9 cellular contexts compared by ENCODE assay signal in genomic region chr19:53037101-53038097, GRCh38. TPM values are rescaled to one million over a fixed set of nuclear protein-coding genes. Genes with fewer than 3 reads are reported as not detected.
DNase-seq lines count a peak whose midpoint lies in the region; ATAC-seq and TF ChIP-seq lines count a peak whose summit lies in the region.
"Had no signal": no experiment of that assay in that cellular context is flagged by ENCODE, and none has a peak within 500 bp of the region (broad histone marks: within the 10 kb centered on the region; RNA-seq: fewer than 3 reads in every experiment).

No MANE protein-coding gene starts in this region.

- H3K9me2 ChIP-seq in SK-N-SH, result no peaks in the 10 kb centered on the region

- H3K4me3 ChIP-seq in SK-N-SH (ENCODE audit: low read depth in 2 of 2, low read length in 1 of 2) (peak overlapping the region; percentile 23 to 47; a peak in 3 of 4 replicates), neural progenitor cell (peak overlapping the region; percentile 33), A673 (ENCODE audit: low read depth, low read length, poor library complexity, severe bottlenecking) (no peak overlapping the region)

- CTCF ChIA-PET in SK-N-SH (lab: Yijun Ruan, JAX) (no interaction called here), A673 (lab: Charles Lee) (no interaction called here)

- H3K4me3 Mint-ChIP-seq in neural progenitor cell, result peak overlapping the region; percentile 90

- no peaks in the 10 kb centered on the region for H3K9me3 ChIP-seq in SK-N-SH
- no peaks in the 10 kb centered on the region for H3K9me3 ChIP-seq in neural progenitor cell (ENCODE audit: low read depth)
- H3K9me3 ChIP-seq in A673 (ENCODE audit: low read depth, low read length, poor library complexity, severe bottlenecking), result peaks cover 7% of the 10 kb centered on the region

- no peaks in the 10 kb centered on the region; a peak in 1 of 4 replicates for H3K4me1 ChIP-seq in SK-N-SH (ENCODE audit: control insufficient read depth in 1 of 2, insufficient read depth in 2 of 2, low read depth in 1 of 2, low read length in 1 of 2)
- H3K4me1 ChIP-seq in neural progenitor cell, result no peaks in the 10 kb centered on the region
- H3K4me1 ChIP-seq in A673 (ENCODE audit: insufficient read depth, low read length, poor library complexity, severe bottlenecking), result no peaks in the 10 kb centered on the region

- H3K27me3 ChIP-seq in SK-N-SH (ENCODE audit: insufficient read depth) (no peaks in the 10 kb centered on the region), neural progenitor cell (no peaks in the 10 kb centered on the region), A673 (replicated peaks; ENCODE audit: insufficient read depth, low read depth, low read length, poor library complexity) (no peaks in the 10 kb centered on the region)

- WGBS in SK-N-SH (ENCODE audit: low lambda C conversion rate), result 36% methylated on average over 52 of the region's 52 CpGs

- H3K79me2 ChIP-seq in SK-N-SH (ENCODE audit: insufficient read depth) (no peaks in the 10 kb centered on the region), neural progenitor cell (ENCODE audit: low read depth) (no peaks in the 10 kb centered on the region)

- no peaks in the 10 kb centered on the region for H3K4me1 Mint-ChIP-seq in neural progenitor cell

- TF ChIP-seq RAD21 in SK-N-SH (IDR thresholded peaks at IDR 0.05; ENCODE audit: low read length), result no peak

- DNase-seq in COLO668 (lab: John Stamatoyannopoulos, UW; ENCODE audit: unreplicated experiment) (peak; percentile 82), SK-N-SH (peak; percentile 85), fibroblast of peridontal ligament (ENCODE audit: extremely low read depth) (peak; percentile 57), neural progenitor cell (ENCODE audit: low spot score) (peak; percentile 18), SW480 (ENCODE audit: low spot score) (no peak), A673 (ENCODE audit: low spot score) (no peak)
- no peak for DNase-seq in NK-92 treated with Interleukin-12 subunit alpha and Interleukin-12 subunit beta, amount 100 ng/mL, for 24 hours (lab: John Stamatoyannopoulos, UW)

- intact Hi-C loops in A673 (cut with micrococcal nuclease; ENCODE audit: unreplicated experiment), result no loop called here

- TF ChIP-seq CTCF in SK-N-SH (IDR thresholded peaks at IDR 0.05) (no peak), neural progenitor cell (IDR thresholded peaks at IDR 0.05) (no peak), A673 (conservative IDR thresholded peaks at IDR 0.05; ENCODE audit: low read depth, low read length) (no peak)

- H3K27ac Mint-ChIP-seq in neural progenitor cell, result no peak overlapping the region

- no peak for TF ChIP-seq EP300 in SK-N-SH (IDR thresholded peaks at IDR 0.05; ENCODE audit: borderline replicate concordance in 1 of 2, low read depth in 1 of 2, low read length in 1 of 2)

- no TSS peak for BruUV-seq in A673 (replicated peaks; lab: Mats Ljungman, UMichigan)

- no peaks in the 10 kb centered on the region for H3K27me3 Mint-ChIP-seq in neural progenitor cell (ENCODE audit: insufficient read depth, low read depth)

- ATAC-seq in HG02642 (IDR thresholded peaks at IDR 0.05; ENCODE audit: poor library complexity, unreplicated experiment), result no peak

- H3F3A ChIP-seq in SK-N-SH (replicated peaks; ENCODE audit: insufficient read depth), result no peaks in the 10 kb centered on the region
- no peaks in the 10 kb centered on the region for H3F3A ChIP-seq in neural progenitor cell (ENCODE audit: low read depth)

- H3K36me3 ChIP-seq in SK-N-SH (replicated peaks in 1 of 2; ENCODE audit: control insufficient read depth in 1 of 2, insufficient read depth in 2 of 2, low read length in 1 of 2), result no peaks in the 10 kb centered on the region
- no peaks in the 10 kb centered on the region for H3K36me3 ChIP-seq in neural progenitor cell
- H3K36me3 ChIP-seq in A673 (ENCODE audit: insufficient read depth, low read length, poor library complexity, severe bottlenecking), result no peaks in the 10 kb centered on the region

- H2AFZ ChIP-seq in SK-N-SH (ENCODE audit: low read depth) (0 out of 2 replicates have a peak overlapping the region, but pooled peaks have one; percentile 11), neural progenitor cell (replicated peaks) (no peak overlapping the region)

- peaks cover 35% of the 10 kb centered on the region for H3K9me3 Mint-ChIP-seq in neural progenitor cell

- H3K9ac ChIP-seq in SK-N-SH (no peak overlapping the region), neural progenitor cell (no peak overlapping the region)

- H3K4me2 ChIP-seq in SK-N-SH (no peak overlapping the region), neural progenitor cell (peak overlapping the region; percentile 11)

- H3K27ac ChIP-seq in SK-N-SH (ENCODE audit: low read depth in 2 of 2, low read length in 1 of 2) (no peak overlapping the region), neural progenitor cell (no peak overlapping the region), A673 (ENCODE audit: low read depth, low read length, poor library complexity, severe bottlenecking) (no peak overlapping the region)

- no peaks in the 10 kb centered on the region for H4K20me1 ChIP-seq in SK-N-SH (ENCODE audit: insufficient read depth)
- H4K20me1 ChIP-seq in neural progenitor cell (ENCODE audit: low read depth), result no peaks in the 10 kb centered on the region

- POLR2A ChIA-PET in SK-N-SH (lab: Yijun Ruan, JAX) (no interaction called here), A673 (lab: Charles Lee; ENCODE audit: low non-redundant PET) (no interaction called here)

- peaks cover 10% of the 10 kb centered on the region for H3K36me3 Mint-ChIP-seq in neural progenitor cell

TF ChIP-seq in SK-N-SH, 30 proteins besides CTCF, POLR2A, EP300 and RAD21:
- TF ChIP-seq MAX (IDR thresholded peaks at IDR 0.05; ENCODE audit: low read depth) (no peak), GABPA (IDR thresholded peaks at IDR 0.05; ENCODE audit: low read depth) (peak; percentile 70)
TF ChIP-seq in SK-N-SH: peak in this region for 1.

RNA-seq across cellular contexts. Expression of gene ERVV-2, which starts 7.1 kb away (rescaled TPM):
- not detected in 2 replicates for polyA plus RNA-seq in SK-N-SH (2012; rRNA removed)
- polyA plus RNA-seq in SK-N-SH (2012; cell fraction: cytosol; rRNA removed), result not detected in 2 replicates
- polyA plus RNA-seq in SK-N-SH (2012; cell fraction: nucleus; rRNA removed), result not detected in 2 replicates
- total RNA-seq in neural progenitor cell (ENCODE audit: low replicate concordance), result 0.06 TPM in 1 of 2 replicates, not detected in the other
- total RNA-seq in A673 (2021), result not detected in 2 replicates
- total RNA-seq: activated CD8-positive, alpha-beta memory T cell treated with anti-CD3 and anti-CD28 coated beads for 36 hours had no signal

RNA-seq across cellular contexts. Expression of gene ERVV-1, which starts 23.7 kb away (rescaled TPM):
- not detected in 2 replicates for polyA plus RNA-seq in SK-N-SH (2012; rRNA removed)
- polyA plus RNA-seq in SK-N-SH (2012; cell fraction: cytosol; rRNA removed), result not detected in 2 replicates
- not detected in 2 replicates for polyA plus RNA-seq in SK-N-SH (2012; cell fraction: nucleus; rRNA removed)
- total RNA-seq in neural progenitor cell (ENCODE audit: low replicate concordance) (not detected in 2 replicates), A673 (2021) (not detected in 2 replicates)
- total RNA-seq: activated CD8-positive, alpha-beta memory T cell treated with anti-CD3 and anti-CD28 coated beads for 36 hours had no signal

Comparison
In these comparisons a context has a peak if more than half of its experiments do, and no peak if none do; other contexts are left out.
1. DNase-seq: peak in COLO668 (single experiment), SK-N-SH (single experiment), fibroblast of peridontal ligament (single experiment) and neural progenitor cell (single experiment); none in SW480 (single experiment), A673 (single experiment) and NK-92 treated with Interleukin-12 subunit alpha and Interleukin-12 subunit beta, amount 100 ng/mL, for 24 hours (single experiment).